In the genomic region with DNA sequence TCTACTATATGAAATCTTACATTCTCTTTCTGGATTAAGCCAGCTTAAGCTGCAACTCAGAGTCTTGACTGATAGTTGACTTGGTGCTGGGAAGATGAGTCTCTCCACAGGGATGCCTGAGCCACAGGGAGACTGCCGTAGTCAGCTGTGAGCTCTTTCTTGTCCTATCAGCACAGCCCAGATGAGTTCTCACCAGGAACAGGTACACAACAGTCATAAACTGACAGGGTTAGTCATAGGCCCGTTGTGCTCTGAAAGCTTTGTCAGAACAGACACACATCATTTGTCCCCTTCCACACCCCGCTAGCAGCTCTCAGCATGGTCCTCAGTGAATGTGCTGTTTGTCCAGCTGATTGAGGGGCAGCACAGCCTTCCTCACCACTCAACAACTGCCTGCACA, we compare ENCODE assay signal across 18 cellular contexts.
DNase-seq lines count a peak whose midpoint lies in the region; ATAC-seq, FAIRE-seq and TF ChIP-seq lines count a peak whose summit lies in the region.
"Had no signal": no experiment of that assay in that cellular context is flagged by ENCODE, and none has a peak within 500 bp of the region (broad histone marks: within the 10 kb centered on the region; RNA-seq: fewer than 3 reads in every experiment).

No MANE protein-coding gene starts in this region.

- H3K9ac ChIP-seq in PC-3 (ENCODE audit: low read length) (peak overlapping the region; percentile 18; the same call in 1 of the 2 replicates), endothelial cell of umbilical vein (replicated peaks; ENCODE audit: extremely low read depth, insufficient read depth, low read length) (peak overlapping the region; percentile 25)

- 0 out of 2 replicates have a peak, but pooled peaks cover 3% of the 10 kb centered on the region for H3K9me2 ChIP-seq in PC-3 (replicated peaks; ENCODE audit: low read length)

- CTCF ChIA-PET in PC-3 (lab: Charles Lee): no interaction called here
- CTCF ChIA-PET in endothelial cell of umbilical vein (lab: Charles Lee): interaction anchor here (0.8 kb wide), 1 partner anchor 9 kb away, joined by 3 read pairs; no protein-coding TSS in a partner anchor

- H3K4me1 ChIP-seq in PC-3 (ENCODE audit: insufficient read depth, low read length) (peaks cover 20% of the 10 kb centered on the region), endothelial cell of umbilical vein (ENCODE audit: control insufficient read depth, extremely low read depth, insufficient read depth, low read length) (peaks cover 16% of the 10 kb centered on the region), neutrophil (ENCODE audit: control insufficient read depth in 1 of 2, insufficient read depth in 1 of 2, low read depth in 1 of 2, low read length in 1 of 2) (peaks cover 98 to 99% of the 10 kb centered on the region in 2 experiments), transverse colon (peaks cover 0 to 13% (median 0%) of the 10 kb centered on the region in 4 donors)

- in situ Hi-C loops in transverse colon (cut with MboI; ENCODE audit: low pct_ligation_motif_present in 1 of 4, low pct_unique_long_range_greater_than_20kb in 1 of 4, low sequenced_read_pairs in 3 of 4): no loop called here

- intact Hi-C loops in CD14-positive monocyte (cut with micrococcal nuclease): loop anchor here (5.0 to 10.0 kb wide), 3 partner anchors 47 to 502 kb away; no protein-coding TSS in a partner anchor
- intact Hi-C loops in PC-3 (cut with micrococcal nuclease): loop anchor here (10.0 kb wide), 1 partner anchor 500 kb away; no protein-coding TSS in a partner anchor
- intact Hi-C loops in endothelial cell of umbilical vein (cut with micrococcal nuclease): no loop called here
- intact Hi-C loops in transverse colon (cut with DNase I; ENCODE audit: low total_unique reads): no loop called here

- WGBS in transverse colon (ENCODE audit: low coverage in 1 of 2), 2 donors: 67 to 73% methylated on average over 3 of the region's 3 CpGs

- no peak for TF ChIP-seq EP300 in transverse colon (IDR thresholded peaks at IDR 0.05; ENCODE audit: low read depth)

- H3K4me3 ChIP-seq in PC-3 (ENCODE audit: low read length) (no peak overlapping the region), endothelial cell of umbilical vein (replicated peaks in 1 of 3; ENCODE audit: insufficient read depth in 1 of 3, low read depth in 1 of 3, low read length in 3 of 3) (no peak overlapping the region), neutrophil (ENCODE audit: low read depth in 1 of 2, low read length in 1 of 2) (peak overlapping the region in 1 of 2 experiments; percentile 19), transverse colon (no peak overlapping the region)
- H3K4me3 ChIP-seq: lung, Peyer's patch had no signal

- peaks cover 0 to 17% (median 6%) of the 10 kb centered on the region in 3 donors for H3K27me3 Mint-ChIP-seq in CD14-positive monocyte (ENCODE audit: low read depth in 3 of 3)
- H3K27me3 Mint-ChIP-seq: activated T-cell treated with anti-CD3 and anti-CD28 coated beads, Interleukin-2, amount 50 U/mL, for 24 hours had no signal

- H3K27ac ChIP-seq in PC-3 (ENCODE audit: low read length): peak overlapping the region; percentile 73
- peak overlapping the region; percentile 90 for H3K27ac ChIP-seq in endothelial cell of umbilical vein (ENCODE audit: insufficient read depth, low read depth, low read length)
- peak overlapping the region; percentile 88 for H3K27ac ChIP-seq in neutrophil
- peak overlapping the region in 2 of 4 donors; percentile 34 to 37 for H3K27ac ChIP-seq in transverse colon

- dilution Hi-C loops in endothelial cell of umbilical vein (cut with MboI; ENCODE audit: extremely low pct_ligation_motif_present, low sequenced_read_pairs): no loop called here

- H3K79me2 ChIP-seq in PC-3 (ENCODE audit: low read length) (no peaks in the 10 kb centered on the region), endothelial cell of umbilical vein (ENCODE audit: control insufficient read depth, insufficient read depth, low read length) (no peaks in the 10 kb centered on the region)

- H3K4me3 Mint-ChIP-seq in CD14-positive monocyte: no peak overlapping the region
- H3K4me3 Mint-ChIP-seq: activated T-cell treated with anti-CD3 and anti-CD28 coated beads, Interleukin-2, amount 50 U/mL, for 24 hours had no signal

- H3K4me2 ChIP-seq in PC-3 (ENCODE audit: low read length) (peak overlapping the region; percentile 21), endothelial cell of umbilical vein (ENCODE audit: insufficient read depth, low read length) (no peak overlapping the region)

- DNase-seq in CD14-positive monocyte (ENCODE audit: low spot score) (no peak), PC-3 (peak; percentile 86), endothelial cell of umbilical vein (ENCODE audit: low read depth, low spot score) (no peak), NCI-H1417 treated with DMSO at 0.1 percent for 48 hours (lab: John Stamatoyannopoulos, UW) (no peak), transverse colon (no peak)
- DNase-seq in stimulated activated naive CD4-positive, alpha-beta T cell (lab: John Stamatoyannopoulos, UW): no peak
- DNase-seq in stimulated activated CD8-positive, alpha-beta memory T cell treated with anti-CD3 and anti-CD28 coated beads, Interleukin-4, amount 100 ng/mL, for 48 hours: no peak
- DNase-seq: activated CD4-positive, alpha-beta T cell treated with anti-CD3 and anti-CD28 coated beads for 48 hours; activated T-cell treated with anti-CD3 and anti-CD28 coated beads, Interleukin-2, amount 50 U/mL, for 24 hours; BE2C; DND-41; Karpas-422; NCI-H2029; NCI-H526 treated with DMSO at 0.1 percent for 48 hours; Peyer's patch; stimulated activated naive CD8-positive, alpha-beta T cell treated with anti-CD3 and anti-CD28 coated beads, Interleukin-15, Interleukin-2, amounts not matched to agents 100 U/mL and 50 U/mL, for 24 hours had no signal

- FAIRE-seq in endothelial cell of umbilical vein (lab: Jason Lieb, UNC): no peak

- H3K27me3 ChIP-seq in PC-3 (ENCODE audit: low read length) (no peaks in the 10 kb centered on the region), endothelial cell of umbilical vein (ENCODE audit: control insufficient read depth in 2 of 2, insufficient read depth in 2 of 2, low read length in 2 of 2) (no peaks in the 10 kb centered on the region), neutrophil (no peaks in the 10 kb centered on the region), transverse colon (no peaks in the 10 kb centered on the region)
- H3K27me3 ChIP-seq: BE2C, Peyer's patch had no signal

- H3K4me1 Mint-ChIP-seq in CD14-positive monocyte: peaks cover 72% of the 10 kb centered on the region

- H3K9me3 Mint-ChIP-seq in CD14-positive monocyte: peaks cover 0 to 9% (median 0%) of the 10 kb centered on the region in 7 donors
- H3K9me3 Mint-ChIP-seq: activated T-cell treated with anti-CD3 and anti-CD28 coated beads, Interleukin-2, amount 50 U/mL, for 24 hours had no signal

- ATAC-seq in PC-3: peak; percentile 16
- ATAC-seq: stimulated activated naive CD8-positive, alpha-beta T cell treated with anti-CD3 and anti-CD28 coated beads, Interleukin-15, Interleukin-2, amounts not matched to agents 100 U/mL and 50 U/mL, for 24 hours had no signal

- BruUV-seq in PC-3 (replicated peaks; lab: Mats Ljungman, UMichigan): no TSS peak
- BruUV-seq in endothelial cell of umbilical vein (replicated peaks; lab: Mats Ljungman, UMichigan): no TSS peak

- H2AFZ ChIP-seq in PC-3 (ENCODE audit: low read length) (peak overlapping the region; percentile 18; the same call in 1 of the 2 replicates), endothelial cell of umbilical vein (ENCODE audit: low read depth, low read length) (peak overlapping the region; percentile 21)

- TF ChIP-seq CTCF in CD14-positive monocyte (IDR thresholded peaks at IDR 0.05) (no peak), PC-3 (conservative IDR thresholded peaks at IDR 0.05; ENCODE audit: low read depth, low read length) (no peak), endothelial cell of umbilical vein (IDR thresholded peaks at IDR 0.05; ENCODE audit: extremely low read depth in 1 of 2, insufficient read depth in 1 of 2, low read depth in 1 of 2, low read length in 2 of 2) (no peak), neutrophil (IDR thresholded peaks at IDR 0.05) (no peak), transverse colon (IDR thresholded peaks at IDR 0.05) (no peak)

- H3K27ac Mint-ChIP-seq in CD14-positive monocyte: peak overlapping the region; percentile 10 to 88 (median 70)
- H3K27ac Mint-ChIP-seq: activated T-cell treated with anti-CD3 and anti-CD28 coated beads, Interleukin-2, amount 50 U/mL, for 24 hours had no signal

- H3K9me1 ChIP-seq in endothelial cell of umbilical vein (replicated peaks; ENCODE audit: control insufficient read depth, extremely low read depth, insufficient read depth, low read length): no peaks in the 10 kb centered on the region

- POLR2A ChIA-PET in PC-3 (lab: Charles Lee; ENCODE audit: unreplicated experiment) (interaction anchor here (0.7 kb wide), 1 partner anchor 18 kb away, joined by 3 read pairs; no protein-coding TSS in a partner anchor), endothelial cell of umbilical vein (lab: Charles Lee) (no interaction called here)

- H3K36me3 Mint-ChIP-seq in CD14-positive monocyte: no peaks in the 10 kb centered on the region

- H3K9me3 ChIP-seq in PC-3 (ENCODE audit: low read length): no peaks in the 10 kb centered on the region
- no peaks in the 10 kb centered on the region for H3K9me3 ChIP-seq in endothelial cell of umbilical vein (replicated peaks; ENCODE audit: control insufficient read depth, insufficient read depth, low read length)
- no peaks in the 10 kb centered on the region for H3K9me3 ChIP-seq in neutrophil
- H3K9me3 ChIP-seq in transverse colon: no peaks in the 10 kb centered on the region
- H3K9me3 ChIP-seq: BE2C, Peyer's patch had no signal

- H3F3A ChIP-seq in PC-3 (ENCODE audit: low read length, unreplicated experiment): no peaks in the 10 kb centered on the region

- H4K20me1 ChIP-seq in PC-3 (ENCODE audit: low read length) (no peaks in the 10 kb centered on the region), endothelial cell of umbilical vein (replicated peaks; ENCODE audit: control insufficient read depth, extremely low read depth, insufficient read depth, low read length) (no peaks in the 10 kb centered on the region)

- H3K36me3 ChIP-seq in PC-3 (ENCODE audit: low read depth, low read length) (no peaks in the 10 kb centered on the region), endothelial cell of umbilical vein (ENCODE audit: control insufficient read depth in 2 of 2, extremely low read depth in 1 of 2, insufficient read depth in 2 of 2, low read length in 2 of 2) (no peaks in the 10 kb centered on the region), neutrophil (no peaks in the 10 kb centered on the region), transverse colon (no peaks in the 10 kb centered on the region)
- H3K36me3 ChIP-seq: BE2C, Peyer's patch had no signal

- TF ChIP-seq POLR2A in endothelial cell of umbilical vein (IDR thresholded peaks at IDR 0.05; ENCODE audit: low read depth, low read length) (no peak), transverse colon (IDR thresholded peaks at IDR 0.05) (no peak)

TF ChIP-seq in endothelial cell of umbilical vein, 7 proteins besides CTCF, POLR2A, EP300 and RAD21 (continues in another document):
- TF ChIP-seq GATA2 (IDR thresholded peaks at IDR 0.05; ENCODE audit: insufficient read depth, insufficient read length, low read depth, low read length): no peak
- TF ChIP-seq MYC (IDR thresholded peaks at IDR 0.05; ENCODE audit: low read depth, low read length): no peak
- TF ChIP-seq JUN (IDR thresholded peaks at IDR 0.05; ENCODE audit: borderline replicate concordance, insufficient read depth, insufficient read length, low read depth): no peak

Comparison
In these comparisons a context has a peak if more than half of its experiments do, and no peak if none do; other contexts are left out.
1. intact Hi-C loops: an anchor here in CD14-positive monocyte (5.0 to 10.0 kb wide) and PC-3 (10.0 kb wide); none called in endothelial cell of umbilical vein and transverse colon.